ENCODE assay signal across 22 cellular contexts in the genomic region with DNA sequence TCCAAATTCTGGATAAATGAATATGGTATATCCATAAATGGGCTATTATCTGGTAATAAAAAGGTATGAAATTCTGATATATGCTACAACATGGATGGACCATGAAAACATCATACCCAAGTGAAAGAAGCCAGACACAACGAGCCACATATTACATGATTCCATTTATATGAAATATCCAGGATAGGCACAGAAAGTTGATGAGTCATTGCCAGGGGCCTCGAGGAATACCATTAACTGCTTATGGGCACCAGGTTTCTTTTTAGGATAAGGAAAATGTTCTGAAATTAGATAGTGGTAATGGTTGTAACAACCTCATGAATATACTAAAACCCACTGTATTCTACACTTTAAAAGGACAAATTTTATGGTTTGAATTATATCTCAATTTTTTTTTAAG.
DNase-seq lines count a peak whose midpoint lies in the region; ATAC-seq and TF ChIP-seq lines count a peak whose summit lies in the region.
"Had no signal": no experiment of that assay in that cellular context is flagged by ENCODE, and none has a peak within 500 bp of the region (broad histone marks: within the 10 kb centered on the region; RNA-seq: fewer than 3 reads in every experiment).

No MANE protein-coding gene starts in this region.

- ATAC-seq in foreskin keratinocyte, result peak; percentile 39
- ATAC-seq: activated T-helper 17 cell treated with anti-CD3 and anti-CD28 coated beads, Interleukin-2, amount 50 U/mL, for 72 hours; left lobe of liver had no signal

- POLR2A ChIA-PET in PC-9 (lab: Charles Lee; ENCODE audit: unreplicated experiment), result no interaction called here

- CTCF ChIA-PET in PC-9 (lab: Charles Lee), result no interaction called here

- H3K4me1 ChIP-seq in foreskin keratinocyte (peaks cover 8% of the 10 kb centered on the region), PC-9 (replicated peaks; ENCODE audit: insufficient read depth) (peaks cover 28% of the 10 kb centered on the region)
- H3K4me1 ChIP-seq: neural progenitor cell, prostate gland had no signal

- H3K36me3 ChIP-seq in PC-9 (ENCODE audit: low read depth), result no peaks in the 10 kb centered on the region
- H3K36me3 ChIP-seq: adrenal gland, neural progenitor cell, prostate gland, thoracic aorta had no signal

- TF ChIP-seq CTCF in foreskin keratinocyte (conservative IDR thresholded peaks at IDR 0.05) (no peak), PC-9 (conservative IDR thresholded peaks at IDR 0.05) (no peak)

- no peak overlapping the region for H3K4me2 ChIP-seq in PC-9
- H3K4me2 ChIP-seq: neural progenitor cell had no signal

- peaks cover 15% of the 10 kb centered on the region; the same call in 1 of the 2 replicates for H3F3A ChIP-seq in PC-9 (ENCODE audit: insufficient read depth, low read depth)

- H3K9me3 ChIP-seq in PC-9 (ENCODE audit: insufficient read depth, low read depth), result no peaks in the 10 kb centered on the region
- H3K9me3 ChIP-seq: adrenal gland, prostate gland, thoracic aorta had no signal

- no peaks in the 10 kb centered on the region for H4K20me1 ChIP-seq in PC-9 (ENCODE audit: insufficient read depth)

- no peaks in the 10 kb centered on the region for H3K79me2 ChIP-seq in PC-9 (ENCODE audit: low read depth)

- H3K27ac ChIP-seq in foreskin keratinocyte (no peak overlapping the region), PC-9 (no peak overlapping the region)
- H3K27ac ChIP-seq: adrenal gland, neural progenitor cell, prostate gland, thoracic aorta had no signal

- no peak overlapping the region for H3K4me3 ChIP-seq in PC-9
- H3K4me3 ChIP-seq: adrenal gland, neural progenitor cell, prostate gland, thoracic aorta had no signal

- DNase-seq in EH (ENCODE audit: low read depth) (peak; percentile 34), LHCN-M2 (ENCODE audit: low read depth) (peak; percentile 44), astrocyte of the hippocampus (ENCODE audit: low read depth, low spot score) (peak; percentile 12), foreskin keratinocyte (no peak), PC-9 (no peak)
- DNase-seq in activated CD4-positive, alpha-beta T cell treated with anti-CD3 and anti-CD28 coated beads for 48 hours, result no peak
- DNase-seq in activated CD4-positive, alpha-beta T cell treated with anti-CD3 and anti-CD28 coated beads for 4 hours, result no peak
- DNase-seq: activated CD4-positive, alpha-beta T cell treated with anti-CD3 and anti-CD28 coated beads, Interleukin-2, amount 10 ng/mL, durations not matched to agents 7 days and 5 days; adrenal gland; caudate nucleus; NCI-H1436 treated with DMSO at 0.1 percent for 48 hours; NCI-H2171; NCI-H69; Right ventricle myocardium superior; stimulated activated CD4-positive, alpha-beta T cell treated with anti-CD3 and anti-CD28 coated beads, Interleukin-2, amount 100 ng/mL, for 24 hours; stimulated activated naive CD4-positive, alpha-beta T cell; T-helper 1 cell had no signal

- intact Hi-C loops in PC-9 (cut with micrococcal nuclease; ENCODE audit: unreplicated experiment), result no loop called here

- H3K27me3 ChIP-seq in foreskin keratinocyte (no peaks in the 10 kb centered on the region), PC-9 (ENCODE audit: insufficient read depth, low read depth) (no peaks in the 10 kb centered on the region)
- H3K27me3 ChIP-seq: adrenal gland, neural progenitor cell had no signal

- H2AFZ ChIP-seq in PC-9, result no peak overlapping the region
- H2AFZ ChIP-seq: neural progenitor cell had no signal

- no TSS peak for BruUV-seq in PC-9 (replicated peaks; lab: Mats Ljungman, UMichigan)

- no peaks in the 10 kb centered on the region for H3K9me2 ChIP-seq in PC-9 (ENCODE audit: insufficient read depth)

Comparison
In these comparisons a context has a peak if more than half of its experiments do, and no peak if none do; other contexts are left out.
1. DNase-seq: peak in EH (single experiment), LHCN-M2 (single experiment) and astrocyte of the hippocampus (single experiment); none in foreskin keratinocyte (0 of 2), PC-9 (0 of 2), activated CD4-positive, alpha-beta T cell treated with anti-CD3 and anti-CD28 coated beads for 48 hours (single experiment) and activated CD4-positive, alpha-beta T cell treated with anti-CD3 and anti-CD28 coated beads for 4 hours (0 of 2).